ENCODE assay signal across 2 cellular contexts in genomic region chr2:140801311-140801710, GRCh38.
TF ChIP-seq lines count a peak whose summit lies in the region.

No MANE protein-coding gene starts in this region.

TF ChIP-seq in HCT116, 20 proteins besides CTCF, POLR2A, EP300 and RAD21:
- TF ChIP-seq EGR1 (IDR thresholded peaks at IDR 0.05; ENCODE audit: low read depth) (no peak), SRF (IDR thresholded peaks at IDR 0.05; ENCODE audit: low read depth) (no peak), ELF1 (IDR thresholded peaks at IDR 0.05; ENCODE audit: borderline replicate concordance, low read depth) (no peak), EZH2phosphoT487 (IDR thresholded peaks at IDR 0.05; ENCODE audit: borderline replicate concordance) (no peak), SIN3A (IDR thresholded peaks at IDR 0.05; ENCODE audit: low read depth) (no peak), EZH2 (IDR thresholded peaks at IDR 0.05) (no peak), ZNF274 (IDR thresholded peaks at IDR 0.05; ENCODE audit: low read depth, low read length) (no peak)
- TF ChIP-seq, protein P1, sequence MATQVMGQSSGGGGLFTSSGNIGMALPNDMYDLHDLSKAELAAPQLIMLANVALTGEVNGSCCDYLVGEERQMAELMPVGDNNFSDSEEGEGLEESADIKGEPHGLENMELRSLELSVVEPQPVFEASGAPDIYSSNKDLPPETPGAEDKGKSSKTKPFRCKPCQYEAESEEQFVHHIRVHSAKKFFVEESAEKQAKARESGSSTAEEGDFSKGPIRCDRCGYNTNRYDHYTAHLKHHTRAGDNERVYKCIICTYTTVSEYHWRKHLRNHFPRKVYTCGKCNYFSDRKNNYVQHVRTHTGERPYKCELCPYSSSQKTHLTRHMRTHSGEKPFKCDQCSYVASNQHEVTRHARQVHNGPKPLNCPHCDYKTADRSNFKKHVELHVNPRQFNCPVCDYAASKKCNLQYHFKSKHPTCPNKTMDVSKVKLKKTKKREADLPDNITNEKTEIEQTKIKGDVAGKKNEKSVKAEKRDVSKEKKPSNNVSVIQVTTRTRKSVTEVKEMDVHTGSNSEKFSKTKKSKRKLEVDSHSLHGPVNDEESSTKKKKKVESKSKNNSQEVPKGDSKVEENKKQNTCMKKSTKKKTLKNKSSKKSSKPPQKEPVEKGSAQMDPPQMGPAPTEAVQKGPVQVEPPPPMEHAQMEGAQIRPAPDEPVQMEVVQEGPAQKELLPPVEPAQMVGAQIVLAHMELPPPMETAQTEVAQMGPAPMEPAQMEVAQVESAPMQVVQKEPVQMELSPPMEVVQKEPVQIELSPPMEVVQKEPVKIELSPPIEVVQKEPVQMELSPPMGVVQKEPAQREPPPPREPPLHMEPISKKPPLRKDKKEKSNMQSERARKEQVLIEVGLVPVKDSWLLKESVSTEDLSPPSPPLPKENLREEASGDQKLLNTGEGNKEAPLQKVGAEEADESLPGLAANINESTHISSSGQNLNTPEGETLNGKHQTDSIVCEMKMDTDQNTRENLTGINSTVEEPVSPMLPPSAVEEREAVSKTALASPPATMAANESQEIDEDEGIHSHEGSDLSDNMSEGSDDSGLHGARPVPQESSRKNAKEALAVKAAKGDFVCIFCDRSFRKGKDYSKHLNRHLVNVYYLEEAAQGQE (IDR thresholded peaks at IDR 0.05; ENCODE audit: low read depth) = no peak

TF ChIP-seq in GM12878, 131 proteins besides CTCF, POLR2A, EP300 and RAD21:
- TF ChIP-seq RAD51 (IDR thresholded peaks at IDR 0.05) = no peak
- no peak for TF ChIP-seq WRNIP1 (IDR thresholded peaks at IDR 0.05; ENCODE audit: borderline replicate concordance, low read depth, low read length)
- no peak for TF ChIP-seq RBBP5 (conservative IDR thresholded peaks at IDR 0.05)
- TF ChIP-seq FOXK2 (IDR thresholded peaks at IDR 0.05) = no peak
- TF ChIP-seq NFXL1 (IDR thresholded peaks at IDR 0.05; ENCODE audit: borderline replicate concordance) = no peak
